11 cellular contexts compared by ENCODE assay signal in the genomic region with DNA sequence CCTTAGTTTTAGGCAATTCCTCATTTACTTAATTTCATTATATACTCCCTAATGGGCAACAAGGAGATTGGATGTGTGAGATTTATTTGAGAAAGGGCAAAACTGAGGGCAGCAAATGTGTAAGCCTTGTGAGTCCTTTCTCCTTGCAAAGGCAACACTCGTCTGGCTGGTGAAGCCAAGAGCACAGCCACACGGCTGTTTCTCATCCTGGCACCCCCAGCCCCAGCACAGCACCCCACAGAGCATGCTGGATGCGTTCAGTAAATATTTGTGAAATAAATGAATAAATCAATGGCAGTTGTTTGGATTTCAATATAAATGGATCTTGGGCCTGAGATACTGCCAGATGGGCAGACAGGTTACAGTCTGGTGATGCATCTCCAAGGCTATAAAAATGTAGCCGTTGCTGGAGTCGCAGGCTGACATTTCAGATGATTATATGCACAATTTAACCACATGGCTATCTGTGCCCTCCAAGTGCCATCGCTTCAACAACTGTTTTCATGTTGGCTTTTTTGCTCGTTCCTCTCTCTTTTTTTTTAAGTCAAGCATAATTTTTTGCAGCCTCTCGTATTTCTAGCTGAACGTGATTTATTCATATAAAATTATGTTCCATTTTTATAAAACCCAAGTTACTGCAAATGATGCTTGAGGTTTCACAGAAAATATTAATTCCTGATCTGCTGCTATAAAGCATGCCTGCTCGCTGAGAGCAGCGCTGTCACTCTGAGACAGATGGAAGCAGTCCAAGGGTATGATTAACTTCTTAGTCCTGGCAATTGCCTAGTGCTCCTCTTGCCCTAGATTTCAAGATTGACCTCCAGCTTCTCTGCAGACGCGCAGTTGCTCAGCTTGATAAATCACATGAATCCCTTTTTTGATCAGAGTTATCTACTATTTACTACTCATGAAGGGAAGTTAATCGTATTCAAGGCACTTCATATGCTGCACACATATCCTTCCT.
DNase-seq lines count a peak whose midpoint lies in the region; ATAC-seq, FAIRE-seq and TF ChIP-seq lines count a peak whose summit lies in the region.
"Had no signal": no experiment of that assay in that cellular context is flagged by ENCODE, and none has a peak within 500 bp of the region (broad histone marks: within the 10 kb centered on the region; RNA-seq: fewer than 3 reads in every experiment).

No MANE protein-coding gene starts in this region.

- H3K4me3 Mint-ChIP-seq in chondrocyte (ENCODE audit: unreplicated experiment) = no peak overlapping the region
- H3K4me3 Mint-ChIP-seq in stimulated activated effector memory CD8-positive, alpha-beta T cell treated with anti-CD3 and anti-CD28 coated beads, Interleukin-12 subunit alpha, Interleukin-12 subunit beta, amount 100 ng/mL, for 72 hours = no peak overlapping the region

- no peaks in the 10 kb centered on the region for H3K9me3 Mint-ChIP-seq in chondrocyte (ENCODE audit: low read depth)
- H3K9me3 Mint-ChIP-seq in stimulated activated effector memory CD8-positive, alpha-beta T cell treated with anti-CD3 and anti-CD28 coated beads, Interleukin-12 subunit alpha, Interleukin-12 subunit beta, amount 100 ng/mL, for 72 hours = no peaks in the 10 kb centered on the region

- no peak overlapping the region for H3K4me3 ChIP-seq in kidney (ENCODE audit: low read length in 2 of 2)
- H3K4me3 ChIP-seq in coronary artery = no peak overlapping the region
- H3K4me3 ChIP-seq: vagina had no signal

- no peaks in the 10 kb centered on the region for H3K36me3 ChIP-seq in kidney (ENCODE audit: control insufficient read depth in 1 of 2, insufficient read depth in 2 of 2, low read length in 2 of 2)
- H3K36me3 ChIP-seq: vagina had no signal

- H3K36me3 Mint-ChIP-seq in chondrocyte (ENCODE audit: low read depth) = no peaks in the 10 kb centered on the region
- H3K36me3 Mint-ChIP-seq in stimulated activated effector memory CD8-positive, alpha-beta T cell treated with anti-CD3 and anti-CD28 coated beads, Interleukin-12 subunit alpha, Interleukin-12 subunit beta, amount 100 ng/mL, for 72 hours = no peaks in the 10 kb centered on the region

- intact Hi-C loops in kidney (cut with DNase I) = no loop called here

- H3K27ac ChIP-seq in kidney (ENCODE audit: low read depth in 2 of 2, low read length in 2 of 2) = no peak overlapping the region
- no peak overlapping the region for H3K27ac ChIP-seq in coronary artery
- H3K27ac ChIP-seq: vagina had no signal

- peak; percentile 62 for ATAC-seq in omental fat pad (ENCODE audit: low FRiP score)
- ATAC-seq in GM18519 (IDR thresholded peaks at IDR 0.05; ENCODE audit: low FRiP score, unreplicated experiment) = no peak
- no peak for ATAC-seq in stimulated activated effector memory CD8-positive, alpha-beta T cell treated with anti-CD3 and anti-CD28 coated beads, Interleukin-12 subunit alpha, Interleukin-12 subunit beta, amount 100 ng/mL, for 72 hours

- peaks cover 57% of the 10 kb centered on the region for H3K4me1 Mint-ChIP-seq in chondrocyte (ENCODE audit: low read depth)
- H3K4me1 Mint-ChIP-seq in stimulated activated effector memory CD8-positive, alpha-beta T cell treated with anti-CD3 and anti-CD28 coated beads, Interleukin-12 subunit alpha, Interleukin-12 subunit beta, amount 100 ng/mL, for 72 hours = no peaks in the 10 kb centered on the region

- H3K9me3 ChIP-seq in kidney (ENCODE audit: control insufficient read depth in 1 of 2, low read length in 2 of 2) = no peaks in the 10 kb centered on the region
- H3K9me3 ChIP-seq: vagina had no signal

- H3K27ac Mint-ChIP-seq in chondrocyte (ENCODE audit: unreplicated experiment) = peak overlapping the region; percentile 76
- H3K27ac Mint-ChIP-seq in stimulated activated effector memory CD8-positive, alpha-beta T cell treated with anti-CD3 and anti-CD28 coated beads, Interleukin-12 subunit alpha, Interleukin-12 subunit beta, amount 100 ng/mL, for 72 hours = no peak overlapping the region

- peaks cover 0 to 2% of the 10 kb centered on the region in 2 donors for H3K4me1 ChIP-seq in kidney (ENCODE audit: control insufficient read depth in 1 of 2, insufficient read depth in 1 of 2, low read depth in 1 of 2, low read length in 2 of 2)

- H3K27me3 Mint-ChIP-seq in chondrocyte (ENCODE audit: low read depth) = no peaks in the 10 kb centered on the region

- FAIRE-seq in kidney (lab: Jason Lieb, UNC) = no peak

- TF ChIP-seq CTCF in chondrocyte (IDR thresholded peaks at IDR 0.05) (no peak), omental fat pad (IDR thresholded peaks at IDR 0.05) (no peak), kidney (IDR thresholded peaks at IDR 0.05; ENCODE audit: borderline replicate concordance, extremely low read depth, insufficient read depth) (no peak), coronary artery (IDR thresholded peaks at IDR 0.05) (no peak)

- H3K9ac ChIP-seq in kidney (ENCODE audit: low read length in 2 of 2) = no peak overlapping the region

- DNase-seq in Daoy (ENCODE audit: low read depth) (peak; percentile 19), NCI-H526 (lab: John Stamatoyannopoulos, UW) (peak; percentile 58 to 64), chondrocyte (ENCODE audit: low spot score) (no peak), omental fat pad (ENCODE audit: low spot score) (no peak), kidney (no peak), coronary artery (ENCODE audit: low spot score) (no peak)
- no peak for DNase-seq in stimulated activated effector memory CD8-positive, alpha-beta T cell treated with anti-CD3 and anti-CD28 coated beads, Interleukin-12 subunit alpha, Interleukin-12 subunit beta, amount 100 ng/mL, for 72 hours (ENCODE audit: low spot score in 2 of 2)
- DNase-seq: NCI-H1436 treated with DMSO at 0.1 percent for 48 hours; stimulated activated CD4-positive, alpha-beta T cell treated with anti-CD3 and anti-CD28 coated beads, Interleukin-12 subunit alpha, Interleukin-12 subunit beta, amount 100 ng/mL, for 4 hours had no signal

Comparison
In these comparisons a context has a peak if more than half of its experiments do, and no peak if none do; other contexts are left out.
1. DNase-seq: peak in Daoy (single experiment) and NCI-H526 (2 of 2); none in chondrocyte (single experiment), omental fat pad (single experiment), kidney (single experiment), coronary artery (single experiment) and stimulated activated effector memory CD8-positive, alpha-beta T cell treated with anti-CD3 and anti-CD28 coated beads, Interleukin-12 subunit alpha, Interleukin-12 subunit beta, amount 100 ng/mL, for 72 hours (0 of 2).